23 cellular contexts compared by ENCODE assay signal in the genomic region with DNA sequence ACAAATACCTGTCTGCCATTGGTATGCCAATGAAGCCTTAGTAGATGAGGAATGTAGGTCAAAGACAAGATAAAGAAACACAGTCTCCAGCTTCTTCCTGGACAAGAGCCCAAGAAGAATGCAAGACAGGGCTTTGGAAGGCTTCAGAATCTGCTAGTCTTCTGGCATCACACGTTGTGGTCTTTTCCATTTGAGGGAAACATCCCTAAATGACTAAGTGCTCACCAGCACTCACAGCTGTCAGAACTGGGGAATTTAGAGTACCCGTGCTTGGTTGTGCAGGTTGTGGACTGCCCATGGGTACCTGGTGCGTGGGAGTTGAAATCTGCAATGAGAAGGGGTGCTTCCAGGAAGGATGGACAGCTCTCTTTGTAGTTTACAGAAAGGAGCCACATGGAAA. TPM values are rescaled to one million over a fixed set of nuclear protein-coding genes. Genes with fewer than 3 reads are reported as not detected.
"Had no signal": no experiment of that assay in that cellular context is flagged by ENCODE, and none has a peak within 500 bp of the region (broad histone marks: within the 10 kb centered on the region; RNA-seq: fewer than 3 reads in every experiment).

No MANE protein-coding gene starts in this region.

- ATAC-seq: activated CD4-positive, CD25-positive, alpha-beta regulatory T cell treated with anti-CD3 and anti-CD28 coated beads, Interleukin-2, amount 50 U/mL, for 24 hours; activated T-cell treated with anti-CD3 and anti-CD28 coated beads, Interleukin-2, amount 50 U/mL, for 72 hours; left cardiac atrium had no signal

- H3K27ac ChIP-seq: cardiac muscle cell, VCaP had no signal

- H3K4me3 ChIP-seq: cardiac muscle cell, tibial nerve had no signal

- H3K9me3 ChIP-seq: tibial nerve had no signal

- DNase-seq: activated CD4-positive, alpha-beta memory T cell treated with anti-CD3 and anti-CD28 coated beads, Interleukin-2, amount 10 ng/mL, durations not matched to agents 7 days and 5 days; activated CD4-positive, alpha-beta T cell treated with anti-CD3 and anti-CD28 coated beads, Interleukin-2, amount 10 ng/mL, durations not matched to agents 24 days and 14 days; activated effector memory CD4-positive, alpha-beta T cell treated with Interleukin-2 at 50 U/mL for 16 hours; activated naive CD4-positive, alpha-beta T cell treated with anti-CD3 and anti-CD28 coated beads, Interleukin-2, amount 10 ng/mL, durations not matched to agents 7 days and 5 days; activated T-cell treated with anti-CD3 and anti-CD28 coated beads, Interleukin-2, amount 50 U/mL, for 72 hours; amygdala; effector CD4-positive, alpha-beta T cell; erythroblast; foreskin melanocyte; glutamatergic neuron; hypothalamus; islet precursor cell; left cardiac atrium; mesendoderm; naive B cell; nucleus accumbens; stimulated activated CD4-positive, alpha-beta T cell treated with anti-CD3 and anti-CD28 coated beads, Interleukin-4, amount 100 ng/mL, for 1 hour; stimulated activated naive CD4-positive, alpha-beta T cell; T-helper 2 cell had no signal

- H3K36me3 ChIP-seq: cardiac muscle cell, tibial nerve had no signal

RNA-seq across cellular contexts. Expression of gene NFIB, which starts 27.1 kb away (rescaled TPM):
- total RNA-seq: activated CD4-positive, alpha-beta memory T cell treated with anti-CD3 and anti-CD28 coated beads, Interleukin-2, amount 10 ng/mL, durations not matched to agents 7 days and 5 days; activated CD4-positive, alpha-beta T cell treated with anti-CD3 and anti-CD28 coated beads, Interleukin-2, amount 10 ng/mL, durations not matched to agents 24 days and 14 days; activated T-cell treated with anti-CD3 and anti-CD28 coated beads, Interleukin-2, amount 50 U/mL, for 72 hours had no signal
